22 cellular contexts compared by ENCODE assay signal in genomic region chr1:30734106-30734505, GRCh38. TPM values are rescaled to one million over a fixed set of nuclear protein-coding genes. Genes with fewer than 3 reads are reported as not detected.
A peak's percentile ranks its signal among the peaks of the same experiment; 100 is the strongest.
DNase-seq lines count a peak whose midpoint lies in the region; ATAC-seq lines count a peak whose summit lies in the region.
"Had no signal": no experiment of that assay in that cellular context is flagged by ENCODE, and none has a peak within 500 bp of the region (broad histone marks: within the 10 kb centered on the region; RNA-seq: fewer than 3 reads in every experiment).

No MANE protein-coding gene starts in this region.

- H3K4me3 ChIP-seq in SJCRH30: no peak overlapping the region
- H3K4me3 ChIP-seq: GM23338, PC-9 had no signal

- H3K4me1 ChIP-seq in SJCRH30: peaks cover 38% of the 10 kb centered on the region

- peak overlapping the region; percentile 92 for H3K27ac ChIP-seq in SJCRH30
- H3K27ac ChIP-seq: C4-2B, PC-9, RWPE1 had no signal

- H3K4me3 Mint-ChIP-seq in activated naive CD8-positive, alpha-beta T cell: no peak overlapping the region
- H3K4me3 Mint-ChIP-seq in activated naive CD8-positive, alpha-beta T cell treated with anti-CD3 and anti-CD28 coated beads, Interleukin-2, amount 50 U/mL, for 24 hours: no peak overlapping the region
- H3K4me3 Mint-ChIP-seq in naive B cell: peak overlapping the region in 3 of 8 donors; percentile 29 to 66 (median 50)
- H3K4me3 Mint-ChIP-seq: GM23338 had no signal

- peak overlapping the region; percentile 46 for H3K27ac Mint-ChIP-seq in activated naive CD8-positive, alpha-beta T cell
- H3K27ac Mint-ChIP-seq in activated naive CD8-positive, alpha-beta T cell treated with anti-CD3 and anti-CD28 coated beads, Interleukin-2, amount 50 U/mL, for 24 hours: no peak overlapping the region
- H3K27ac Mint-ChIP-seq in naive B cell: peak overlapping the region in 4 of 6 donors; percentile 33 to 96 (median 88)
- H3K27ac Mint-ChIP-seq: GM23338 had no signal

- ATAC-seq in activated naive CD8-positive, alpha-beta T cell treated with anti-CD3 and anti-CD28 coated beads, Interleukin-2, amount 50 U/mL, for 24 hours: no peak
- ATAC-seq in naive B cell (ENCODE audit: low read depth in 2 of 2): no peak
- ATAC-seq: HCT116 had no signal

- H3K36me3 ChIP-seq in SJCRH30: peaks cover 12% of the 10 kb centered on the region

- H3K27me3 Mint-ChIP-seq in activated naive CD8-positive, alpha-beta T cell: no peaks in the 10 kb centered on the region
- H3K27me3 Mint-ChIP-seq in activated naive CD8-positive, alpha-beta T cell treated with anti-CD3 and anti-CD28 coated beads, Interleukin-2, amount 50 U/mL, for 24 hours: no peaks in the 10 kb centered on the region
- H3K27me3 Mint-ChIP-seq in naive B cell: no peaks in the 10 kb centered on the region

- H3K9me3 ChIP-seq in SJCRH30 (replicated peaks): no peaks in the 10 kb centered on the region

- no peak for DNase-seq in activated naive CD8-positive, alpha-beta T cell treated with anti-CD3 and anti-CD28 coated beads, Interleukin-2, amount 50 U/mL, for 24 hours
- DNase-seq in SJCRH30 (no peak), naive B cell (no peak), NCI-H748 (lab: John Stamatoyannopoulos, UW; ENCODE audit: unreplicated experiment) (no peak)
- no peak for DNase-seq in stimulated activated naive CD4-positive, alpha-beta T cell treated with Interleukin-2 at 50 U/mL for 16 hours (lab: John Stamatoyannopoulos, UW)
- DNase-seq in activated CD8-positive, alpha-beta memory T cell treated with anti-CD3 and anti-CD28 coated beads for 24 hours: no peak
- DNase-seq: DMS153, GF-D8, KBM-7, NCI-H1105 treated with DMSO at 0.1 percent for 48 hours, NCI-H187, NCI-H2107, NCI-H2227 treated with DMSO at 0.1 percent for 48 hours, NCI-H524, PC-9, SIG-M5 had no signal

- H3K36me3 Mint-ChIP-seq in activated naive CD8-positive, alpha-beta T cell: peaks cover 11% of the 10 kb centered on the region
- peaks cover 58% of the 10 kb centered on the region for H3K36me3 Mint-ChIP-seq in activated naive CD8-positive, alpha-beta T cell treated with anti-CD3 and anti-CD28 coated beads, Interleukin-2, amount 50 U/mL, for 24 hours (ENCODE audit: low read depth)
- peaks cover 26 to 38% of the 10 kb centered on the region in 2 donors for H3K36me3 Mint-ChIP-seq in naive B cell

- peaks cover 37% of the 10 kb centered on the region for H3K4me1 Mint-ChIP-seq in activated naive CD8-positive, alpha-beta T cell (ENCODE audit: low read depth)
- peaks cover 52% of the 10 kb centered on the region for H3K4me1 Mint-ChIP-seq in activated naive CD8-positive, alpha-beta T cell treated with anti-CD3 and anti-CD28 coated beads, Interleukin-2, amount 50 U/mL, for 24 hours
- H3K4me1 Mint-ChIP-seq in naive B cell: peaks cover 58 to 71% (median 70%) of the 10 kb centered on the region in 3 donors

- H3K9me3 Mint-ChIP-seq in activated naive CD8-positive, alpha-beta T cell (ENCODE audit: low read depth): no peaks in the 10 kb centered on the region
- no peaks in the 10 kb centered on the region for H3K9me3 Mint-ChIP-seq in activated naive CD8-positive, alpha-beta T cell treated with anti-CD3 and anti-CD28 coated beads, Interleukin-2, amount 50 U/mL, for 24 hours
- peaks cover 0 to 6% (median 0%) of the 10 kb centered on the region in 7 donors for H3K9me3 Mint-ChIP-seq in naive B cell

- H3K27me3 ChIP-seq in SJCRH30: no peaks in the 10 kb centered on the region

RNA-seq across cellular contexts. Expression of gene MATN1, which starts 10.7 kb away (rescaled TPM):
- 0.47 and 0.89 TPM in 2 replicates for total RNA-seq in SJCRH30 (2014; rRNA removed; shearing (Covaris generic))
- polyA plus RNA-seq in naive B cell (ENCODE audit: low read depth in 6 of 6): 1 to 10 TPM in 2 of 6 donors, under 1 TPM in 4; 0.21 to 3.1 (median 0.39) TPM
- total RNA-seq: A673 had no signal

RNA-seq across cellular contexts. Expression of gene LAPTM5, which starts 23.5 kb away (rescaled TPM):
- total RNA-seq in SJCRH30 (2014; rRNA removed; shearing (Covaris generic)): 31.5 and 34.9 TPM in 2 replicates
- polyA plus RNA-seq in naive B cell (ENCODE audit: low read depth in 6 of 6): 1,000 to 10,000 TPM; 1,442 to 2,525 (median 1,701) TPM
- total RNA-seq: A673, GM23338 had no signal
